ENCODE assay signal across 14 cellular contexts in the genomic region with DNA sequence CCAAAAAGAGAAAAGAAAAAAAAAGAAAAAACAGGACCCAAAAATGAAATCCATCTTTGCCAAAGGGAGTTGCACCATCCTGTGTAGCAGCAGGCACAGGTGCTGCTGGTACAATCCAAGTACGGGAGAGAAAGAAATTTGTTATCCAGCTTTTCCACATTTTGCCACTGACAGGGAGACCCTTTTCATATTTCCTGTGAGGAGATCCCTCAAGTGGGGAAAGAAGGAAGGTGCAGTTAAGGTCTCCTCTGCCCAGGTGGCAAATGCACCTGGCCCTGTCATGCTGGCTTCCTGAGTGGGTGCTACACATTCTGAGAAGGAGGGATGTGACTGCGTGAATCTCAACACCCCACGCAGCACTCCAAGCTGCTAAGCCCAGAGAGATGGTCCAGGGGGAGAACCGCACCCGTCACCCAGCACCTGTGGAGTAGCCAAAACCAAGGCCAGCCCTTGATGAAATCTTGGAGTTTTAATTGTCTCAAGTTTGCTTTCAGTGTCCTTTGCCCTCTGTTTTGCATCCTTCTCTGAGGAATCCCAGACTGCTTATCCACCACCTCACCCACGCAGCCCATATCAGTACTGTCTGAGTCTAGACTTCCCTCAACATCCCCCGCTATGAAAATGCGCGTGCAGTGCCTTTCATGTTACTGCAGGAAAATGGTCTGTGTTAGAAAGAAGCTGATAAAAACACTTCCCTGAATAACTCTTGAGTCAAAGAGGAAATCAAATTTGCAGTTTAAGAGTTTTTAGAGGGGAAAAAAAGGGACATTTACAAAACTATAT.
DNase-seq lines count a peak whose midpoint lies in the region; ATAC-seq, FAIRE-seq and TF ChIP-seq lines count a peak whose summit lies in the region.
"Had no signal": no experiment of that assay in that cellular context is flagged by ENCODE, and none has a peak within 500 bp of the region (broad histone marks: within the 10 kb centered on the region; RNA-seq: fewer than 3 reads in every experiment).

No MANE protein-coding gene starts in this region.

- no peak overlapping the region for H3K4me3 ChIP-seq in IMR-90 (ENCODE audit: insufficient read depth, low read depth, low read length)
- no peak overlapping the region for H3K4me3 ChIP-seq in bronchial epithelial cell (ENCODE audit: low read depth, low read length)
- H3K4me3 ChIP-seq in mesenchymal stem cell (ENCODE audit: insufficient read depth in 1 of 2, low read depth in 1 of 2, low read length in 2 of 2), result no peak overlapping the region

- H2AFZ ChIP-seq in IMR-90 (replicated peaks; ENCODE audit: low read length, poor library complexity) (peak overlapping the region; percentile 18), mesenchymal stem cell (ENCODE audit: low read depth, low read length) (no peak overlapping the region)

- H3K14ac ChIP-seq in IMR-90 (replicated peaks; ENCODE audit: low read depth, low read length) (no peak overlapping the region), mesenchymal stem cell (ENCODE audit: low read length in 2 of 2) (no peak overlapping the region)

- TF ChIP-seq POLR2A in IMR-90 (IDR thresholded peaks at IDR 0.05; ENCODE audit: low read depth, low read length), result no peak

- CTCF ChIA-PET in IMR-90 (lab: Yijun Ruan, JAX), result no interaction called here

- H3K9ac ChIP-seq in IMR-90 (ENCODE audit: low read depth, low read length) (no peak overlapping the region), mesenchymal stem cell (ENCODE audit: low read length) (no peak overlapping the region)

- H2BK15ac ChIP-seq in IMR-90 (ENCODE audit: low read depth, low read length) (no peak overlapping the region), mesenchymal stem cell (ENCODE audit: low read depth, poor library complexity, severe bottlenecking) (no peak overlapping the region)

- H3K56ac ChIP-seq in IMR-90 (ENCODE audit: extremely low read depth, insufficient read depth, low read length), result no peak overlapping the region

- H3K9me1 ChIP-seq in IMR-90 (ENCODE audit: insufficient read depth, low read length), result no peaks in the 10 kb centered on the region

- no peak for ATAC-seq in IMR-90 (ENCODE audit: low read depth)
- ATAC-seq: activated naive CD4-positive, alpha-beta T cell treated with anti-CD3 and anti-CD28 coated beads, Interleukin-2, amount 50 U/mL, for 72 hours; stimulated activated memory B cell treated with anti-CD40 and anti-IgM and Interleukin-4, amounts not matched to agents 10 μg/mL and 1 μg/mL and 100 μg/mL, for 72 hours had no signal

- H4K8ac ChIP-seq in IMR-90 (ENCODE audit: low read depth in 2 of 2, low read length in 2 of 2) (no peak overlapping the region), mesenchymal stem cell (ENCODE audit: low read length) (no peak overlapping the region)

- H2BK120ac ChIP-seq in IMR-90 (ENCODE audit: low read depth, low read length) (no peak overlapping the region), mesenchymal stem cell (ENCODE audit: low read depth, low read length) (no peak overlapping the region)

- no peak overlapping the region for H3K23ac ChIP-seq in IMR-90 (ENCODE audit: low read depth, low read length)
- no peak overlapping the region for H3K23ac ChIP-seq in mesenchymal stem cell (ENCODE audit: low read length in 2 of 2)

- in situ Hi-C loops in IMR-90 (cut with MboI; ENCODE audit: low sequenced_read_pairs), result no loop called here

- H4K91ac ChIP-seq in IMR-90 (ENCODE audit: insufficient read depth, low read depth, low read length) (no peak overlapping the region), mesenchymal stem cell (ENCODE audit: low read length) (peak overlapping the region; percentile 11)

- H3K79me1 ChIP-seq in IMR-90 (ENCODE audit: low read depth in 1 of 2, low read length in 2 of 2) (no peaks in the 10 kb centered on the region), mesenchymal stem cell (replicated peaks; ENCODE audit: low read length, poor library complexity, severe bottlenecking) (no peaks in the 10 kb centered on the region)

- no peak overlapping the region for H3K4me2 ChIP-seq in IMR-90 (ENCODE audit: low read depth, low read length)
- H3K4me2 ChIP-seq in mesenchymal stem cell (ENCODE audit: low read length, poor library complexity, severe bottlenecking), result no peak overlapping the region

- TF ChIP-seq RAD21 in IMR-90 (IDR thresholded peaks at IDR 0.05; ENCODE audit: low read length), result no peak

- dilution Hi-C loops in IMR-90 (cut with HindIII; ENCODE audit: low sequenced_read_pairs, unreplicated experiment), result no loop called here

- no peak for FAIRE-seq in bronchial epithelial cell (lab: Jason Lieb, UNC)

- no peak overlapping the region for H2AK9ac ChIP-seq in IMR-90 (replicated peaks; ENCODE audit: low read depth, low read length, poor library complexity)

- H2BK12ac ChIP-seq in mesenchymal stem cell (ENCODE audit: low read length in 2 of 2), result no peak overlapping the region

- TF ChIP-seq CTCF in IMR-90 (conservative IDR thresholded peaks at IDR 0.05; ENCODE audit: low read depth, low read length) (peak; percentile 9; the same call in 1 of the 2 replicates), bronchial epithelial cell (IDR thresholded peaks at IDR 0.05; ENCODE audit: insufficient read depth, low read length, severe bottlenecking) (peak; percentile 8)

- no peak overlapping the region for H3K4ac ChIP-seq in IMR-90 (ENCODE audit: low read depth, low read length)
- H3K4ac ChIP-seq in mesenchymal stem cell (ENCODE audit: low read depth in 1 of 2, low read length in 2 of 2), result no peak overlapping the region

- H3K27ac ChIP-seq in IMR-90 (ENCODE audit: insufficient read depth, low read length) (no peak overlapping the region), mesenchymal stem cell (ENCODE audit: low read length, poor library complexity, severe bottlenecking) (no peak overlapping the region), caudate nucleus (ENCODE audit: low read depth, low read length) (no peak overlapping the region)

- peak; percentile 70 for DNase-seq in CD1c-positive myeloid dendritic cell (ENCODE audit: extremely low spot score)
- DNase-seq in IMR-90, result peak; percentile 40
- no peak for DNase-seq in bronchial epithelial cell (ENCODE audit: low read depth)
- no peak for DNase-seq in mesenchymal stem cell
- no peak for DNase-seq in AML-193 (lab: John Stamatoyannopoulos, UW)
- DNase-seq in activated T-cell treated with anti-CD3 and anti-CD28 coated beads, Interleukin-2, amount 50 U/mL, for 1 hour, result no peak
- no peak for DNase-seq in activated T-cell treated with anti-CD3 and anti-CD28 coated beads, Interleukin-2, amount 50 U/mL, for 48 hours
- no peak for DNase-seq in caudate nucleus (lab: John Stamatoyannopoulos, UW)
- DNase-seq: CD4-positive, CD25-positive, alpha-beta regulatory T cell; foreskin fibroblast; NCI-H1436 treated with DMSO at 0.1 percent for 48 hours; T-cell had no signal

- H3K36me3 ChIP-seq in IMR-90 (ENCODE audit: control insufficient read depth, insufficient read depth, low read length) (no peaks in the 10 kb centered on the region), bronchial epithelial cell (ENCODE audit: control insufficient read depth, insufficient read depth, low read length) (no peaks in the 10 kb centered on the region), mesenchymal stem cell (ENCODE audit: control insufficient read depth in 1 of 2, insufficient read depth in 2 of 2, low read depth in 1 of 2, low read length in 2 of 2) (no peaks in the 10 kb centered on the region)

- H2BK20ac ChIP-seq in IMR-90 (ENCODE audit: low read depth, low read length), result no peak overlapping the region

- H2AK5ac ChIP-seq in IMR-90 (ENCODE audit: low read depth, low read length) (no peak overlapping the region), mesenchymal stem cell (ENCODE audit: low read length, severe bottlenecking) (no peak overlapping the region)

- WGBS in IMR-90 (ENCODE audit: extremely low coverage in 2 of 2, insufficient read length in 1 of 2), 2 experiments, result 83% methylated on average over 2 of the region's 9 CpGs; no CpG with 5 or more reads in 1 of the 2 experiments
- 72% methylated on average over 5 of the region's 9 CpGs for WGBS in mesenchymal stem cell

- H3K18ac ChIP-seq in IMR-90 (ENCODE audit: low read depth, low read length) (no peak overlapping the region), mesenchymal stem cell (ENCODE audit: low read depth in 1 of 2, low read length in 2 of 2) (peak overlapping the region in 1 of 2 experiments; percentile 1)

- H4K20me1 ChIP-seq in IMR-90 (ENCODE audit: insufficient read depth, low read length), result no peaks in the 10 kb centered on the region

- POLR2A ChIA-PET in IMR-90 (lab: Charles Lee; ENCODE audit: unreplicated experiment), result no interaction called here

- H3K27me3 ChIP-seq in IMR-90 (ENCODE audit: control insufficient read depth, insufficient read depth, low read length) (no peaks in the 10 kb centered on the region), bronchial epithelial cell (ENCODE audit: control insufficient read depth, insufficient read depth, low read length) (no peaks in the 10 kb centered on the region), mesenchymal stem cell (ENCODE audit: control insufficient read depth in 1 of 2, insufficient read depth in 1 of 2, low read length in 2 of 2) (no peaks in the 10 kb centered on the region)

- H3K4me1 ChIP-seq in IMR-90 (ENCODE audit: control insufficient read depth, insufficient read depth, low read length), result peaks cover 2% of the 10 kb centered on the region; the same call in 1 of the 2 replicates
- no peaks in the 10 kb centered on the region for H3K4me1 ChIP-seq in mesenchymal stem cell (ENCODE audit: control insufficient read depth, insufficient read depth, low read depth, low read length)

- H3K9me3 ChIP-seq in IMR-90 (ENCODE audit: control insufficient read depth, insufficient read depth, low read length), result no peaks in the 10 kb centered on the region
- no peaks in the 10 kb centered on the region for H3K9me3 ChIP-seq in mesenchymal stem cell (ENCODE audit: control insufficient read depth, low read length)

- intact Hi-C loops in IMR-90 (cut with micrococcal nuclease), result no loop called here

- no peak overlapping the region for H2BK5ac ChIP-seq in IMR-90 (ENCODE audit: low read depth, low read length, poor library complexity, severe bottlenecking)
- H2BK5ac ChIP-seq in mesenchymal stem cell (ENCODE audit: low read depth, low read length, poor library complexity, severe bottlenecking), result no peak overlapping the region

- BruUV-seq in IMR-90 (replicated peaks; lab: Mats Ljungman, UMichigan), result no TSS peak

- H4K5ac ChIP-seq in IMR-90 (ENCODE audit: low read depth, low read length), result no peak overlapping the region

TF ChIP-seq in IMR-90, 13 proteins besides CTCF, POLR2A, EP300 and RAD21 (continues in another document):
- TF ChIP-seq BHLHE40 (IDR thresholded peaks at IDR 0.05; ENCODE audit: low read depth, low read length) (no peak), FOS (IDR thresholded peaks at IDR 0.05; ENCODE audit: low read depth, low read length) (no peak), CEBPB (IDR thresholded peaks at IDR 0.05; ENCODE audit: low read depth, low read length) (no peak), MAFK (IDR thresholded peaks at IDR 0.05; ENCODE audit: low read depth, low read length) (no peak), RCOR1 (IDR thresholded peaks at IDR 0.05; ENCODE audit: insufficient replicate concordance, low read length) (no peak), MXI1 (IDR thresholded peaks at IDR 0.05; ENCODE audit: borderline replicate concordance, low read depth, low read length) (no peak)

Comparison
In these comparisons a context has a peak if more than half of its experiments do, and no peak if none do; other contexts are left out.
1. DNase-seq: peak in CD1c-positive myeloid dendritic cell (single experiment) and IMR-90 (single experiment); none in bronchial epithelial cell (single experiment), mesenchymal stem cell (single experiment), AML-193 (0 of 2), activated T-cell treated with anti-CD3 and anti-CD28 coated beads, Interleukin-2, amount 50 U/mL, for 1 hour (single experiment), activated T-cell treated with anti-CD3 and anti-CD28 coated beads, Interleukin-2, amount 50 U/mL, for 48 hours (0 of 2) and caudate nucleus (0 of 61).